8 cellular contexts compared by ENCODE assay signal in genomic region chr6:27795697-27796494, GRCh38.
DNase-seq lines count a peak whose midpoint lies in the region; ATAC-seq and TF ChIP-seq lines count a peak whose summit lies in the region.

No MANE protein-coding gene starts in this region.

- POLR2A ChIA-PET in Panc1 (lab: Charles Lee): no interaction called here

- peak overlapping the region; percentile 45 for H2AFZ ChIP-seq in Loucy (ENCODE audit: low read length)

- H3K27me3 ChIP-seq in DOHH2 (ENCODE audit: control insufficient read depth, low read length): peaks cover 6% of the 10 kb centered on the region
- H3K27me3 ChIP-seq in Loucy (ENCODE audit: insufficient read depth, low read length, poor library complexity, severe bottlenecking): no peaks in the 10 kb centered on the region
- H3K27me3 ChIP-seq in Panc1 (ENCODE audit: control insufficient read depth, insufficient read depth, low read length): no peaks in the 10 kb centered on the region

- H3K9me2 ChIP-seq in DOHH2 (replicated peaks; ENCODE audit: control insufficient read depth, low read length) (no peaks in the 10 kb centered on the region), Loucy (replicated peaks; ENCODE audit: low read depth, low read length) (no peaks in the 10 kb centered on the region)

- H3K27ac ChIP-seq in DOHH2 (ENCODE audit: low read depth, low read length) (no peak overlapping the region), Panc1 (ENCODE audit: low read length) (no peak overlapping the region)

- peak; percentile 76 for TF ChIP-seq CTCF in DOHH2 (IDR thresholded peaks at IDR 0.05; ENCODE audit: low read depth, low read length, poor library complexity, severe bottlenecking)
- TF ChIP-seq CTCF in Loucy (conservative IDR thresholded peaks at IDR 0.05; ENCODE audit: low read length): peak; percentile 83
- TF ChIP-seq CTCF in Panc1 (IDR thresholded peaks at IDR 0.05): peak; percentile 80

- H3K79me2 ChIP-seq in DOHH2 (ENCODE audit: control insufficient read depth, low read length) (no peaks in the 10 kb centered on the region), Loucy (ENCODE audit: insufficient read depth, low read length) (no peaks in the 10 kb centered on the region)

- intact Hi-C loops in Panc1 (cut with micrococcal nuclease; ENCODE audit: unreplicated experiment) (no loop called here), left ventricle myocardium superior (cut with micrococcal nuclease) (no loop called here), sciatic nerve (cut with DNase I) (no loop called here)

- DNase-seq in Panc1 (ENCODE audit: low read depth, low spot score) (peak; percentile 96), left ventricle myocardium superior (no peak), sciatic nerve (ENCODE audit: low spot score) (no peak)
- DNase-seq in activated naive CD8-positive, alpha-beta T cell treated with anti-CD3 and anti-CD28 coated beads, Interleukin-2, amount 50 U/mL, for 16 hours (ENCODE audit: low read depth, low spot score): peak; percentile 44

- H3K4me3 ChIP-seq in DOHH2 (ENCODE audit: low read length): 0 out of 2 replicates have a peak overlapping the region, but pooled peaks have one; percentile 13
- peak overlapping the region; percentile 76 for H3K4me3 ChIP-seq in Loucy (ENCODE audit: low read length, poor library complexity, severe bottlenecking)
- peak overlapping the region in 1 of 2 experiments; percentile 9; a peak in 1 of 4 replicates for H3K4me3 ChIP-seq in Panc1 (ENCODE audit: low read depth in 2 of 2, low read length in 2 of 2)

- no peaks in the 10 kb centered on the region for H3K9me3 ChIP-seq in DOHH2 (ENCODE audit: control insufficient read depth, insufficient read depth, low read length)
- no peaks in the 10 kb centered on the region for H3K9me3 ChIP-seq in Loucy (ENCODE audit: insufficient read depth, low read depth, low read length)
- H3K9me3 ChIP-seq in Panc1 (ENCODE audit: control insufficient read depth, insufficient read depth, low read depth, low read length): no peaks in the 10 kb centered on the region

- in situ Hi-C loops in Panc1 (cut with HindIII; ENCODE audit: low pct_unique_long_range_greater_than_20kb, low sequenced_read_pairs): no loop called here

- H3K36me3 ChIP-seq in DOHH2 (ENCODE audit: control insufficient read depth, low read length) (no peaks in the 10 kb centered on the region), Loucy (ENCODE audit: insufficient read depth, low read length) (no peaks in the 10 kb centered on the region), Panc1 (ENCODE audit: control insufficient read depth, insufficient read depth, low read length) (no peaks in the 10 kb centered on the region)

- no peaks in the 10 kb centered on the region for H3F3A ChIP-seq in DOHH2 (ENCODE audit: control insufficient read depth, insufficient read depth)
- no peaks in the 10 kb centered on the region for H3F3A ChIP-seq in Loucy (ENCODE audit: low read depth)

- H4K20me1 ChIP-seq in DOHH2 (ENCODE audit: control insufficient read depth, insufficient read depth, low read depth, low read length): no peaks in the 10 kb centered on the region
- no peaks in the 10 kb centered on the region for H4K20me1 ChIP-seq in Loucy (ENCODE audit: insufficient read depth, low read length, poor library complexity, severe bottlenecking)

- no TSS peak for BruUV-seq in Panc1 (replicated peaks; lab: Mats Ljungman, UMichigan)

- H3K9ac ChIP-seq in Loucy (ENCODE audit: low read depth, low read length, poor library complexity, severe bottlenecking): peak overlapping the region; percentile 87

- peak; percentile 61 for ATAC-seq in GM21737 (IDR thresholded peaks at IDR 0.05; ENCODE audit: unreplicated experiment)
- ATAC-seq in Panc1: peak; percentile 60
- peak; percentile 57 for ATAC-seq in left ventricle myocardium superior
- peak; percentile 70 for ATAC-seq in sciatic nerve
- no peak for ATAC-seq in GM18873 (IDR thresholded peaks at IDR 0.05; ENCODE audit: low FRiP score, unreplicated experiment)

- CTCF ChIA-PET in Panc1 (lab: Charles Lee): interaction anchor here (0.9 to 1.9 kb wide), 3 partner anchors 20 to 634 kb away, joined by 3 to 19 read pairs (median 6); no protein-coding TSS in a partner anchor

- H3K4me2 ChIP-seq in DOHH2 (ENCODE audit: low read length) (peak overlapping the region; percentile 39), Loucy (ENCODE audit: low read depth, low read length, poor library complexity, severe bottlenecking) (peak overlapping the region; percentile 82)

- H3K4me1 ChIP-seq in DOHH2 (ENCODE audit: control insufficient read depth, low read length) (peaks cover 26% of the 10 kb centered on the region), Loucy (ENCODE audit: insufficient read depth, low read length, poor library complexity, severe bottlenecking) (peaks cover 35% of the 10 kb centered on the region), Panc1 (ENCODE audit: control insufficient read depth, insufficient read depth, low read length) (peaks cover 5% of the 10 kb centered on the region)

Comparison
In these comparisons a context has a peak if more than half of its experiments do, and no peak if none do; other contexts are left out.
1. DNase-seq: peak in Panc1 (single experiment) and activated naive CD8-positive, alpha-beta T cell treated with anti-CD3 and anti-CD28 coated beads, Interleukin-2, amount 50 U/mL, for 16 hours (single experiment); none in left ventricle myocardium superior (single experiment) and sciatic nerve (single experiment).
2. Peak in every context shown above with its lines, with median percentiles within 50 percentile points of each other: CTCF ChIP-seq.